In the genomic region with DNA sequence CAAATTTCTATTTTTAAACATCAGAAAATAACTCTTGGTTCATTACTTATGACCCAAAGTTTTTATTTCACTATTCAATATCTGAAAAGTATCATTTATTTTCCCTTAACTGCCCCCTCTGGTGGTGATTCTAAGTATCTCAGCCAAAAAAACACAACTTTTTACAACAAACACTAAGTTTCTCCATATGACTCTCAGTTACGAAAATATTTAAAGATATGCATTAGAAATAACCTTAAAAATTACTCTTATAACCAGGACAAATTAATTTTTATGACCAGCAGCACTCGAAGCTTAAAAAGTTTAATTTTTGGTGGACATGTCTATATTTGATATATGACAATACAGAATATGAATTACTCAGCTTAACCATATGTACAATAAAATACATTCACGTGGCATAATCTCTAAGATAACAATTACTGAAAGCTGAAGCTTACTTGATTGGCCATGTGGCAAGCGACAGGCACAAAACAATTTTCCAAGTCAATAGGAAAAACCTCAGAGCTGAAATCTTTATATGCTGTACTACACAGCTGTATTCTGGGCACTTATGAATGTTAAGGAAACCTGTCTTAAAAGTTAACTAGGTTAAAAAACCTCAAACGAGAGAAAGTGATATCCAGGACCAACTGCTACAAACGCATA, we compare ENCODE assay signal across 8 cellular contexts. TPM values are rescaled to one million over a fixed set of nuclear protein-coding genes. Genes with fewer than 3 reads are reported as not detected.
DNase-seq lines count a peak whose midpoint lies in the region; ATAC-seq and TF ChIP-seq lines count a peak whose summit lies in the region.

No MANE protein-coding gene starts in this region.

- H3K4me3 ChIP-seq in GM12875 (ENCODE audit: low read depth, low read length) (peak overlapping the region; percentile 92), SJCRH30 (peak overlapping the region; percentile 98), epithelial cell of proximal tubule (ENCODE audit: low read depth, low read length) (peak overlapping the region; percentile 94), neutrophil (ENCODE audit: low read depth in 1 of 2, low read length in 1 of 2) (peak overlapping the region; percentile 96 to 99)

- in situ Hi-C loops in ACHN (cut with HindIII; ENCODE audit: low pct_ligation_motif_present, low pct_unique_long_range_greater_than_20kb, low sequenced_read_pairs) = loop anchor here (25.0 kb wide), 1 partner anchor 111 kb away; no protein-coding TSS in a partner anchor

- peaks cover 8% of the 10 kb centered on the region for H3K4me1 ChIP-seq in SJCRH30
- H3K4me1 ChIP-seq in neutrophil (ENCODE audit: control insufficient read depth in 1 of 2, insufficient read depth in 1 of 2, low read depth in 1 of 2, low read length in 1 of 2) = peaks cover 51 to 52% of the 10 kb centered on the region in 2 experiments

- peak; percentile 26; the same call in 1 of the 2 replicates for TF ChIP-seq CTCF in GM12875 (IDR thresholded peaks at IDR 0.05; ENCODE audit: borderline replicate concordance, insufficient read depth, low read depth, low read length)
- peak; percentile 64 for TF ChIP-seq CTCF in epithelial cell of proximal tubule (conservative IDR thresholded peaks at IDR 0.05; ENCODE audit: low read depth, low read length)
- TF ChIP-seq CTCF in neutrophil (IDR thresholded peaks at IDR 0.05) = peak; percentile 82

- H3K27ac ChIP-seq in SJCRH30 (peak overlapping the region; percentile 99), neutrophil (peak overlapping the region; percentile 98)

- DNase-seq in ACHN (peak; percentile 60), SJCRH30 (peak in 1 of 2 experiments; percentile 60), epithelial cell of proximal tubule (ENCODE audit: low read depth) (no peak), NCI-H82 treated with DMSO at 0.1 percent for 48 hours (lab: John Stamatoyannopoulos, UW; ENCODE audit: unreplicated experiment) (no peak)

- H3K27me3 ChIP-seq in SJCRH30 = no peaks in the 10 kb centered on the region
- H3K27me3 ChIP-seq in neutrophil = no peaks in the 10 kb centered on the region

- H3K36me3 ChIP-seq in SJCRH30 (peaks cover 85% of the 10 kb centered on the region), neutrophil (peaks cover 42% of the 10 kb centered on the region)

- no peaks in the 10 kb centered on the region for H3K9me3 ChIP-seq in SJCRH30 (replicated peaks)
- H3K9me3 ChIP-seq in neutrophil = no peaks in the 10 kb centered on the region

- ATAC-seq in GM18870 (IDR thresholded peaks at IDR 0.05; ENCODE audit: unreplicated experiment) (no peak), HG03378 (IDR thresholded peaks at IDR 0.05; ENCODE audit: unreplicated experiment) (no peak)

RNA-seq across cellular contexts. Expression of a gene that starts 2.3 kb away (rescaled TPM):
- total RNA-seq in SJCRH30 (2014; rRNA removed; shearing (Covaris generic)) = 746 and 863 TPM in 2 replicates
- 287 and 348 TPM in 2 replicates for total RNA-seq in epithelial cell of proximal tubule

RNA-seq across cellular contexts. Expression of a gene that starts 3.3 kb away (rescaled TPM):
- 368 and 399 TPM in 2 replicates for total RNA-seq in SJCRH30 (2014; rRNA removed; shearing (Covaris generic))
- 139 and 151 TPM in 2 replicates for total RNA-seq in epithelial cell of proximal tubule

RNA-seq across cellular contexts. Expression of a gene that starts 46.3 kb away (rescaled TPM):
- not detected in 2 replicates for total RNA-seq in SJCRH30 (2014; rRNA removed; shearing (Covaris generic))
- 75.6 and 98.0 TPM in 2 replicates for total RNA-seq in epithelial cell of proximal tubule

Comparison
In these comparisons a context has a peak if more than half of its experiments do, and no peak if none do; other contexts are left out.
1. CTCF ChIP-seq: peak in every context shown above with its lines; median percentile 82 in neutrophil; 64 in epithelial cell of proximal tubule; 26 in GM12875.
2. RNA of a gene that starts 46.3 kb away (total RNA-seq): 75.6 to 98.0 TPM in epithelial cell of proximal tubule; not detected in SJCRH30; every median in the first group is over 10 times any median in the second.
3. Peak in every context shown above with its lines, with median percentiles within 50 percentile points of each other: H3K4me3 ChIP-seq.